ENCODE assay signal across 8 cellular contexts in genomic region chr5:65562731-65563701, GRCh38. TPM values are rescaled to one million over a fixed set of nuclear protein-coding genes. Genes with fewer than 3 reads are reported as not detected.
DNase-seq lines count a peak whose midpoint lies in the region; TF ChIP-seq lines count a peak whose summit lies in the region.

CENPK (minus strand) TSS chr5:65563168; CDS start chr5:65554907, 8,261 bp downstream.
PPWD1 (plus strand) TSS chr5:65563296; CDS start chr5:65563311, 15 bp downstream.

- H3K27me3 Mint-ChIP-seq in nephron (ENCODE audit: low read depth) = no peaks in the 10 kb centered on the region
- no peaks in the 10 kb centered on the region for H3K27me3 Mint-ChIP-seq in stimulated activated naive CD8-positive, alpha-beta T cell treated with anti-CD3 and anti-CD28 coated beads, Interleukin-15, Interleukin-2, amounts not matched to agents 100 ng/mL and 50 ng/mL, for 24 hours

- H3K9me3 Mint-ChIP-seq in nephron = no peaks in the 10 kb centered on the region
- H3K9me3 Mint-ChIP-seq in stimulated activated naive CD8-positive, alpha-beta T cell treated with anti-CD3 and anti-CD28 coated beads, Interleukin-15, Interleukin-2, amounts not matched to agents 100 ng/mL and 50 ng/mL, for 24 hours = no peaks in the 10 kb centered on the region

- DNase-seq in ELF-1 (ENCODE audit: low read depth, low spot score) (peak; percentile 98), H7 (peak; percentile 91), M059J (ENCODE audit: low read depth) (peak; percentile 97), SHP77 (lab: John Stamatoyannopoulos, UW) (peak; percentile 94 to 97), fibroblast of the aortic adventitia (ENCODE audit: low read depth) (peak; percentile 93)
- peak; percentile 90 for DNase-seq in activated effector memory CD4-positive, alpha-beta T cell treated with Interleukin-2 at 50 U/mL for 16 hours

- peak within 1 kb of the TSS; percentile 95 to 96 (median 95) for H3K4me3 Mint-ChIP-seq in nephron
- H3K4me3 Mint-ChIP-seq in stimulated activated naive CD8-positive, alpha-beta T cell treated with anti-CD3 and anti-CD28 coated beads, Interleukin-15, Interleukin-2, amounts not matched to agents 100 ng/mL and 50 ng/mL, for 24 hours = peak within 1 kb of the TSS; percentile 91

- H3K4me1 Mint-ChIP-seq in nephron = peaks cover 33% of the 10 kb centered on the region
- H3K4me1 Mint-ChIP-seq in stimulated activated naive CD8-positive, alpha-beta T cell treated with anti-CD3 and anti-CD28 coated beads, Interleukin-15, Interleukin-2, amounts not matched to agents 100 ng/mL and 50 ng/mL, for 24 hours (ENCODE audit: low read depth) = peaks cover 46% of the 10 kb centered on the region

- no peaks in the 10 kb centered on the region for H3K27me3 ChIP-seq in H7 (ENCODE audit: control insufficient read depth, insufficient read depth, low read length)

- H3K27ac Mint-ChIP-seq in nephron = peak within 1 kb of the TSS; percentile 90 to 97 (median 96)
- peak within 1 kb of the TSS; percentile 95 for H3K27ac Mint-ChIP-seq in stimulated activated naive CD8-positive, alpha-beta T cell treated with anti-CD3 and anti-CD28 coated beads, Interleukin-15, Interleukin-2, amounts not matched to agents 100 ng/mL and 50 ng/mL, for 24 hours

- TF ChIP-seq CTCF in fibroblast of the aortic adventitia (IDR thresholded peaks at IDR 0.05; ENCODE audit: insufficient read depth, low read length) (no peak), nephron (IDR thresholded peaks at IDR 0.05; ENCODE audit: unreplicated experiment in 3 of 3) (no peak)

- peaks cover 4% of the 10 kb centered on the region for H3K36me3 Mint-ChIP-seq in nephron (ENCODE audit: low read depth)
- H3K36me3 Mint-ChIP-seq in stimulated activated naive CD8-positive, alpha-beta T cell treated with anti-CD3 and anti-CD28 coated beads, Interleukin-15, Interleukin-2, amounts not matched to agents 100 ng/mL and 50 ng/mL, for 24 hours (ENCODE audit: low read depth) = peaks cover 38% of the 10 kb centered on the region

- H3K36me3 ChIP-seq in H7 (replicated peaks; ENCODE audit: control insufficient read depth, insufficient read depth, low read length) = no peaks in the 10 kb centered on the region; the same call in 1 of the 2 replicates

- peak within 1 kb of the TSS; percentile 84 for H3K4me3 ChIP-seq in H7 (ENCODE audit: insufficient read depth, low read depth, low read length)
- peak within 1 kb of the TSS; percentile 97 for H3K4me3 ChIP-seq in fibroblast of the aortic adventitia (ENCODE audit: low read depth, low read length)

RNA-seq across cellular contexts. Expression of gene CENPK, which starts in this region (rescaled TPM):
- 31.2 and 42.4 TPM in 2 replicates for total RNA-seq in H7 (2014; rRNA removed; shearing (Covaris generic))
- total RNA-seq in M059J (2014; rRNA removed; shearing (Covaris generic)) = 18.5 and 31.3 TPM in 2 replicates
- 1.4 and 49.6 TPM in 2 replicates for total RNA-seq in fibroblast of the aortic adventitia (ENCODE audit: low replicate concordance)

RNA-seq across cellular contexts. Expression of gene PPWD1, which starts in this region (rescaled TPM):
- total RNA-seq in H7 (2014; rRNA removed; shearing (Covaris generic)) = 28.1 and 50.0 TPM in 2 replicates
- 21.5 and 29.0 TPM in 2 replicates for total RNA-seq in M059J (2014; rRNA removed; shearing (Covaris generic))
- 35.2 and 81.6 TPM in 2 replicates for total RNA-seq in fibroblast of the aortic adventitia (ENCODE audit: low replicate concordance)

Comparison
In these comparisons a context has a peak if more than half of its experiments do, and no peak if none do; other contexts are left out.
1. Peak in every context shown above with its lines: DNase-seq and H3K4me3 ChIP-seq.